Comparison of ENCODE assay signal across 7 cellular contexts in genomic region chr17:75077490-75078096, GRCh38. TPM values are rescaled to one million over a fixed set of nuclear protein-coding genes. Genes with fewer than 3 reads are reported as not detected.
DNase-seq lines count a peak whose midpoint lies in the region; ATAC-seq and TF ChIP-seq lines count a peak whose summit lies in the region.
"Had no signal": no experiment of that assay in that cellular context is flagged by ENCODE, and none has a peak within 500 bp of the region (broad histone marks: within the 10 kb centered on the region; RNA-seq: fewer than 3 reads in every experiment).

No MANE protein-coding gene starts in this region.

- intact Hi-C loops in body of pancreas (cut with DNase I) = no loop called here
- intact Hi-C loops in natural killer cell (cut with micrococcal nuclease) = no loop called here

- no peaks in the 10 kb centered on the region for H3K27me3 Mint-ChIP-seq in natural killer cell (ENCODE audit: low read depth in 2 of 2)

- peak in 3 of 7 experiments; percentile 6 to 15 (median 6) for TF ChIP-seq CTCF in body of pancreas (IDR thresholded peaks at IDR 0.05)
- TF ChIP-seq CTCF in natural killer cell (IDR thresholded peaks at IDR 0.05) = no peak

- H3K4me3 Mint-ChIP-seq in natural killer cell = peak overlapping the region; percentile 87

- DNase-seq in G401 (ENCODE audit: low spot score) (peak; percentile 76), NCI-H2029 treated with DMSO at 0.1 percent for 48 hours (lab: John Stamatoyannopoulos, UW) (peak; percentile 11), body of pancreas (peak; percentile 57 to 76 (median 70)), natural killer cell (peak; percentile 47), HEK293T (ENCODE audit: extremely low spot score) (no peak)

- H3K9me3 ChIP-seq in body of pancreas = no peaks in the 10 kb centered on the region

- H3K4me3 ChIP-seq in body of pancreas = no peak overlapping the region

- peak overlapping the region; percentile 28 to 78 (median 75) for H3K27ac ChIP-seq in body of pancreas

- H3K9me3 Mint-ChIP-seq in natural killer cell = no peaks in the 10 kb centered on the region

- no peaks in the 10 kb centered on the region for H3K36me3 ChIP-seq in body of pancreas (replicated peaks in 1 of 2; ENCODE audit: insufficient read depth in 1 of 2, low read depth in 2 of 2)

- H3K4me1 Mint-ChIP-seq in natural killer cell = peaks cover 7 to 8% of the 10 kb centered on the region in 2 donors

- H3K4me1 ChIP-seq in body of pancreas = peaks cover 32% of the 10 kb centered on the region

- CTCF ChIA-PET in HEK293T (lab: Yijun Ruan, JAX) = interaction anchor here (0.8 to 1.0 kb wide), 3 partner anchors 14 to 28 kb away, joined by 3 to 4 read pairs (median 4); no protein-coding TSS in a partner anchor

- H3K27me3 ChIP-seq in body of pancreas = no peaks in the 10 kb centered on the region

- 8 to 29% methylated on average over 7 to 51 of the region's 51 CpGs for WGBS in body of pancreas, 2 donors

- peak overlapping the region; percentile 58 to 87 for H3K27ac Mint-ChIP-seq in natural killer cell

- POLR2A ChIA-PET in HEK293T (lab: Yijun Ruan, JAX) = interaction anchor here (1.0 to 1.5 kb wide), 3 partner anchors 7 to 43 kb away, joined by 3 to 10 read pairs (median 3); partner anchors contain the start of gene SLC16A5

- ATAC-seq in body of pancreas = peak; percentile 74
- peak; percentile 81 to 91 (median 90) for ATAC-seq in natural killer cell
- no peak for ATAC-seq in GM21526 (IDR thresholded peaks at IDR 0.05; ENCODE audit: low FRiP score, unreplicated experiment)

- in situ Hi-C loops in G401 (cut with HindIII; ENCODE audit: low sequenced_read_pairs) = no loop called here

- TF ChIP-seq POLR2A in body of pancreas (IDR thresholded peaks at IDR 0.05) = peak in 2 of 3 donors; percentile 24 to 34

- no peaks in the 10 kb centered on the region for H3K36me3 Mint-ChIP-seq in natural killer cell

TF ChIP-seq in HEK293T, 16 proteins besides CTCF, POLR2A, EP300 and RAD21:
- TF ChIP-seq ARNT (IDR thresholded peaks at IDR 0.05) (no peak), CTBP1 (IDR thresholded peaks at IDR 0.05; ENCODE audit: borderline replicate concordance) (no peak), TARDBP (IDR thresholded peaks at IDR 0.05) (no peak), ELF4 (IDR thresholded peaks at IDR 0.05) (no peak)
TF ChIP-seq in HEK293T: peak in this region for 0.

RNA-seq across cellular contexts. Expression of gene SLC16A5, which starts 10.2 kb away (rescaled TPM):
- total RNA-seq in G401 (2014; rRNA removed; shearing (Covaris generic)) = 11.0 and 25.5 TPM in 2 replicates
- 10 to 100 TPM in 1 of 2 donors, 1 to 10 TPM in 1; 2.1 to 14.8 TPM for total RNA-seq in body of pancreas
- 10 to 100 TPM in 1 of 3 donors, 1 to 10 TPM in 2; 6.3 to 11.2 (median 10.0) TPM for total RNA-seq in natural killer cell
- total RNA-seq: HT1080 had no signal

RNA-seq across cellular contexts. Expression of gene KCTD2, which starts 30.6 kb away (rescaled TPM):
- total RNA-seq in G401 (2014; rRNA removed; shearing (Covaris generic)) = 26.8 and 27.8 TPM in 2 replicates
- total RNA-seq in body of pancreas (10 to 100 TPM; 11.2 to 12.7 TPM), natural killer cell (10 to 100 TPM; 17.4 to 27.0 (median 24.7) TPM)

RNA-seq across cellular contexts. Expression of gene ATP5PD, which starts 30.8 kb away (rescaled TPM):
- 206 and 238 TPM in 2 replicates for total RNA-seq in G401 (2014; rRNA removed; shearing (Covaris generic))
- 100 to 1,000 TPM; 105 to 131 TPM for total RNA-seq in body of pancreas
- 10 to 100 TPM; 74.7 to 96.3 (median 75.2) TPM for total RNA-seq in natural killer cell

RNA-seq across cellular contexts. Expression of gene ARMC7, which starts 32.2 kb away (rescaled TPM):
- 10.5 and 13.6 TPM in 2 replicates for total RNA-seq in G401 (2014; rRNA removed; shearing (Covaris generic))
- total RNA-seq in body of pancreas = 1 to 10 TPM; 6.7 to 7.9 TPM
- total RNA-seq in natural killer cell = 10 to 100 TPM in 2 of 3 donors, 1 to 10 TPM in 1; 9.3 to 18.6 (median 11.3) TPM

RNA-seq across cellular contexts. Expression of gene NT5C, which starts 53.9 kb away (rescaled TPM):
- 104 and 142 TPM in 2 replicates for total RNA-seq in G401 (2014; rRNA removed; shearing (Covaris generic))
- 10 to 100 TPM; 69.9 to 71.3 TPM for total RNA-seq in body of pancreas
- 10 to 100 TPM; 58.1 to 67.4 (median 61.2) TPM for total RNA-seq in natural killer cell
